ENCODE assay signal across 19 cellular contexts in the genomic region with DNA sequence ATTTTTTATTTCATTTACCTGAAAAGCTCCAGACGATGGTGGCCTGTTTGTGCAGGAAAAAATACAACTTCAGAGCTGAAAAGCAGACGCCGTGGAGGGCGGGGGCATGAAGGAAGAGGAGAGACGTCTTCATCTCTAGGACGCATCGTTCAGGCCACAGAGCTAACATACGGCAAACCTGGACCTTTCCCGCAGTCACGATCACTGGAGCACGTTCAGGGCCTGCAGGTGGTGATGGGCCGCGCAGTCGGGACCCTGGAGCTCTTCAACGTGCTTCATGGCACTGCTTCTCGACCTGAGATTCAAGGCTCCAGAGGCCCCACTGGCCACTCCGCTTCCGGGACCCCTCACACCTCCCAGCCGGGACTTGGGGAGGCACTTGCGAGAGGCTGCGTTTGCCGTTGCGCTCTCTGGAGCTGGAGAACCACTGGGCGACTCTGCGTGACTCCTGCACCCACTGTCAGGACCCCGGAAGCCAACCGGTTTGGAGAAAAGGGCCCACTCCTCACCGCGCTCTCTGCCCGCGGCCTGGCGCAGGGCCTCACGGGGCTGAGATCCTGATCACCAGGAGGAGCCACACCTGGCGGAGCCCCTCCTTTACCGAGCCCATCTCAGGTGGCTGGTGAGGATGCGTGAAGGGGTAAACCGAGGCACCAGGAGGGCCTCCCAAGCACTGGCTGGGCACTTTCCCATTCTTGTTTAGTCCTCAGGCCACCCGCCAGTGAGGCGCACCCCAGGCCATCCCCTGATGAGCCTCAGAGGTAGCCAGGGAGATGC.
"Had no signal": no experiment of that assay in that cellular context is flagged by ENCODE, and none has a peak within 500 bp of the region (broad histone marks: within the 10 kb centered on the region; RNA-seq: fewer than 3 reads in every experiment).

No MANE protein-coding gene starts in this region.

- H3K4me1 ChIP-seq: prostate gland, tibial artery had no signal

- H3K4me1 Mint-ChIP-seq: stimulated activated memory B cell treated with anti-CD40 and anti-IgM and Interleukin-4, amounts not matched to agents 10 μg/mL and 1 μg/mL and 100 μg/mL, for 72 hours had no signal

- DNase-seq: central memory CD4-positive, alpha-beta T cell; cortex of kidney; effector CD8-positive, alpha-beta T cell; left colon; left ventricle myocardium superior; naive thymus-derived CD8-positive, alpha-beta T cell; stimulated activated CD4-positive, alpha-beta T cell treated with anti-CD3 and anti-CD28 coated beads, Interleukin-15, amount 100 ng/mL, for 24 hours; stimulated activated CD4-positive, alpha-beta T cell treated with anti-CD3 and anti-CD28 coated beads, Interleukin-1b, Interleukin-23, amount 100 ng/mL, for 48 hours; stimulated activated CD4-positive, alpha-beta T cell treated with anti-CD3 and anti-CD28 coated beads, Interleukin-4, amount 100 ng/mL, for 24 hours; tibial artery had no signal

- H3K27ac Mint-ChIP-seq: naive thymus-derived CD8-positive, alpha-beta T cell; stimulated activated memory B cell treated with anti-CD40 and anti-IgM and Interleukin-4, amounts not matched to agents 10 μg/mL and 1 μg/mL and 100 μg/mL, for 72 hours; stimulated activated naive CD8-positive, alpha-beta T cell treated with anti-CD3 and anti-CD28 coated beads, Interleukin-15, Interleukin-2, amounts not matched to agents 100 ng/mL and 50 ng/mL, for 24 hours had no signal

- H3K9me3 Mint-ChIP-seq: naive thymus-derived CD8-positive, alpha-beta T cell; stimulated activated memory B cell treated with anti-CD40 and anti-IgM and Interleukin-4, amounts not matched to agents 10 μg/mL and 1 μg/mL and 100 μg/mL, for 72 hours; stimulated activated naive CD8-positive, alpha-beta T cell treated with anti-CD3 and anti-CD28 coated beads, Interleukin-15, Interleukin-2, amounts not matched to agents 100 ng/mL and 50 ng/mL, for 24 hours had no signal

- H3K36me3 Mint-ChIP-seq: naive thymus-derived CD8-positive, alpha-beta T cell; stimulated activated memory B cell treated with anti-CD40 and anti-IgM and Interleukin-4, amounts not matched to agents 10 μg/mL and 1 μg/mL and 100 μg/mL, for 72 hours had no signal

- H3K9me3 ChIP-seq: mucosa of descending colon, ovary, prostate gland, tibial artery, upper lobe of left lung, vagina had no signal

- H3K4me3 ChIP-seq: dorsolateral prefrontal cortex, mucosa of descending colon, ovary, prostate gland, tibial artery, upper lobe of left lung, vagina had no signal

- H3K27me3 ChIP-seq: ovary, upper lobe of left lung, vagina had no signal

- H3K36me3 ChIP-seq: ovary, prostate gland, tibial artery, upper lobe of left lung, vagina had no signal

- H3K4me3 Mint-ChIP-seq: naive thymus-derived CD8-positive, alpha-beta T cell; stimulated activated memory B cell treated with anti-CD40 and anti-IgM and Interleukin-4, amounts not matched to agents 10 μg/mL and 1 μg/mL and 100 μg/mL, for 72 hours; stimulated activated naive CD8-positive, alpha-beta T cell treated with anti-CD3 and anti-CD28 coated beads, Interleukin-15, Interleukin-2, amounts not matched to agents 100 ng/mL and 50 ng/mL, for 24 hours had no signal

- H3K27ac ChIP-seq: dorsolateral prefrontal cortex, ovary, prostate gland, tibial artery, upper lobe of left lung, vagina had no signal

- ATAC-seq: esophagus mucosa; naive thymus-derived CD8-positive, alpha-beta T cell; stimulated activated memory B cell treated with anti-CD40 and anti-IgM and Interleukin-4, amounts not matched to agents 10 μg/mL and 1 μg/mL and 100 μg/mL, for 72 hours had no signal
